ENCODE assay signal across 29 cellular contexts in genomic region chr15:46900992-46901391, GRCh38.
"Had no signal": no experiment of that assay in that cellular context is flagged by ENCODE, and none has a peak within 500 bp of the region (broad histone marks: within the 10 kb centered on the region; RNA-seq: fewer than 3 reads in every experiment).

No MANE protein-coding gene starts in this region.

- ATAC-seq: activated CD4-positive, alpha-beta T cell treated with anti-CD3 and anti-CD28 coated beads for 36 hours; activated CD8-positive, alpha-beta memory T cell treated with anti-CD3 and anti-CD28 coated beads, Interleukin-2, amount 10 ng/mL, durations not matched to agents 7 days and 5 days; activated CD8-positive, alpha-beta T cell treated with anti-CD3 and anti-CD28 coated beads, Interleukin-2, amount 10 ng/mL, durations not matched to agents 7 days and 5 days; body of pancreas; right cardiac atrium; stimulated activated effector memory CD8-positive, alpha-beta T cell treated with anti-CD3 and anti-CD28 coated beads, Interleukin-12 subunit alpha, Interleukin-12 subunit beta, amount 100 ng/mL, for 72 hours had no signal

- H3K4me3 Mint-ChIP-seq: activated CD4-positive, alpha-beta T cell treated with anti-CD3 and anti-CD28 coated beads for 36 hours; activated CD8-positive, alpha-beta memory T cell treated with anti-CD3 and anti-CD28 coated beads, Interleukin-2, amount 10 ng/mL, durations not matched to agents 7 days and 5 days; activated CD8-positive, alpha-beta T cell treated with anti-CD3 and anti-CD28 coated beads, Interleukin-2, amount 10 ng/mL, durations not matched to agents 7 days and 5 days; activated naive CD8-positive, alpha-beta T cell; nephron; stimulated activated effector memory CD8-positive, alpha-beta T cell treated with anti-CD3 and anti-CD28 coated beads, Interleukin-12 subunit alpha, Interleukin-12 subunit beta, amount 100 ng/mL, for 72 hours; stimulated activated naive CD8-positive, alpha-beta T cell treated with anti-CD3 and anti-CD28 coated beads, Interleukin-15, Interleukin-2, amounts not matched to agents 100 ng/mL and 50 ng/mL, for 24 hours had no signal

- H3K4me3 ChIP-seq: body of pancreas, cardiac muscle cell, colonic mucosa, left ventricle myocardium inferior, lung, upper lobe of left lung, vagina had no signal

- H3K27ac Mint-ChIP-seq: activated CD4-positive, alpha-beta T cell treated with anti-CD3 and anti-CD28 coated beads for 36 hours; activated CD8-positive, alpha-beta memory T cell treated with anti-CD3 and anti-CD28 coated beads, Interleukin-2, amount 10 ng/mL, durations not matched to agents 7 days and 5 days; activated CD8-positive, alpha-beta T cell treated with anti-CD3 and anti-CD28 coated beads, Interleukin-2, amount 10 ng/mL, durations not matched to agents 7 days and 5 days; activated naive CD8-positive, alpha-beta T cell; nephron; stimulated activated effector memory CD8-positive, alpha-beta T cell treated with anti-CD3 and anti-CD28 coated beads, Interleukin-12 subunit alpha, Interleukin-12 subunit beta, amount 100 ng/mL, for 72 hours; stimulated activated naive CD8-positive, alpha-beta T cell treated with anti-CD3 and anti-CD28 coated beads, Interleukin-15, Interleukin-2, amounts not matched to agents 100 ng/mL and 50 ng/mL, for 24 hours had no signal

- H3K4me1 Mint-ChIP-seq: activated CD4-positive, alpha-beta T cell treated with anti-CD3 and anti-CD28 coated beads for 36 hours; activated CD8-positive, alpha-beta memory T cell treated with anti-CD3 and anti-CD28 coated beads, Interleukin-2, amount 10 ng/mL, durations not matched to agents 7 days and 5 days; nephron; stimulated activated effector memory CD8-positive, alpha-beta T cell treated with anti-CD3 and anti-CD28 coated beads, Interleukin-12 subunit alpha, Interleukin-12 subunit beta, amount 100 ng/mL, for 72 hours had no signal

- H3K27me3 Mint-ChIP-seq: activated CD4-positive, alpha-beta T cell treated with anti-CD3 and anti-CD28 coated beads for 36 hours; activated CD8-positive, alpha-beta memory T cell treated with anti-CD3 and anti-CD28 coated beads, Interleukin-2, amount 10 ng/mL, durations not matched to agents 7 days and 5 days; activated naive CD8-positive, alpha-beta T cell; stimulated activated naive CD8-positive, alpha-beta T cell treated with anti-CD3 and anti-CD28 coated beads, Interleukin-15, Interleukin-2, amounts not matched to agents 100 ng/mL and 50 ng/mL, for 24 hours had no signal

- H3K36me3 ChIP-seq: cardiac muscle cell, colonic mucosa, left ventricle myocardium inferior, upper lobe of left lung, vagina had no signal

- FAIRE-seq: endometrium, islet of Langerhans had no signal

- H3K27me3 ChIP-seq: body of pancreas, cardiac muscle cell, colonic mucosa, upper lobe of left lung, vagina had no signal

- DNase-seq: activated CD4-positive, alpha-beta T cell treated with anti-CD3 and anti-CD28 coated beads for 36 hours; activated CD4-positive, CD25-positive, alpha-beta regulatory T cell; activated CD8-positive, alpha-beta memory T cell treated with anti-CD3 and anti-CD28 coated beads, Interleukin-2, amount 10 ng/mL, durations not matched to agents 7 days and 5 days; activated CD8-positive, alpha-beta T cell treated with anti-CD3 and anti-CD28 coated beads, Interleukin-2, amount 10 ng/mL, durations not matched to agents 7 days and 5 days; activated effector memory CD4-positive, alpha-beta T cell treated with Interleukin-2 at 50 U/mL for 16 hours; activated naive CD4-positive, alpha-beta T cell treated with Interleukin-2 at 50 U/mL for 16 hours; aorta; body of pancreas; cerebellar nuclear complex; colonic mucosa; effector CD8-positive, alpha-beta T cell; erythroblast; foreskin melanocyte; left ventricle myocardium inferior; posterior cingulate gyrus; right cardiac atrium; stimulated activated CD4-positive, alpha-beta T cell treated with anti-CD3 and anti-CD28 coated beads, Interleukin-12 subunit alpha, Interleukin-12 subunit beta, amount 100 ng/mL, for 4 hours; stimulated activated CD4-positive, alpha-beta T cell treated with anti-CD3 and anti-CD28 coated beads, Interleukin-4, amount 100 ng/mL, for 24 hours; substantia nigra; upper lobe of left lung had no signal

- H3K36me3 Mint-ChIP-seq: activated CD8-positive, alpha-beta memory T cell treated with anti-CD3 and anti-CD28 coated beads, Interleukin-2, amount 10 ng/mL, durations not matched to agents 7 days and 5 days; activated naive CD8-positive, alpha-beta T cell; stimulated activated effector memory CD8-positive, alpha-beta T cell treated with anti-CD3 and anti-CD28 coated beads, Interleukin-12 subunit alpha, Interleukin-12 subunit beta, amount 100 ng/mL, for 72 hours had no signal
